1 cellular context compared by ENCODE assay signal in genomic region chr7:157138424-157139141, GRCh38.
TF ChIP-seq lines count a peak whose summit lies in the region.

TSS of gene UBE3C (plus strand) at chr7:157138926. CDS start at chr7:157139273, 347 bp downstream.

TF ChIP-seq in HepG2, 621 proteins besides CTCF, POLR2A, EP300 and RAD21 (continued from another document and continues in another):
- TF ChIP-seq RERE (CRISPR knock-in tag; IDR thresholded peaks at IDR 0.05; ENCODE audit: low read depth) = 0 out of 2 replicates have a peak, but pooled peaks have one; percentile 11
- no peak for TF ChIP-seq ZNF512B (CRISPR knock-in tag; IDR thresholded peaks at IDR 0.05; ENCODE audit: borderline replicate concordance)
- TF ChIP-seq KLF13 (CRISPR knock-in tag; IDR thresholded peaks at IDR 0.05) = no peak
- no peak for TF ChIP-seq NBN (conservative IDR thresholded peaks at IDR 0.05)
- TF ChIP-seq JUN (CRISPR knock-in tag; IDR thresholded peaks at IDR 0.05) = no peak
- TF ChIP-seq ZBTB3 (CRISPR knock-in tag; IDR thresholded peaks at IDR 0.05; ENCODE audit: borderline replicate concordance, low read depth) = no peak
- no peak for TF ChIP-seq TFE3 (CRISPR knock-in tag; IDR thresholded peaks at IDR 0.05)
- TF ChIP-seq JARID2 (CRISPR knock-in tag; IDR thresholded peaks at IDR 0.05; ENCODE audit: insufficient replicate concordance) = no peak
- TF ChIP-seq MED13 (CRISPR knock-in tag; IDR thresholded peaks at IDR 0.05) = peak; percentile 41; the same call in 1 of the 2 replicates
- TF ChIP-seq WIZ (CRISPR knock-in tag; IDR thresholded peaks at IDR 0.05) = no peak
- no peak for TF ChIP-seq MTF1 (CRISPR knock-in tag; IDR thresholded peaks at IDR 0.05)
- no peak; the same call in 1 of the 2 replicates for TF ChIP-seq ZNF704 (CRISPR knock-in tag; IDR thresholded peaks at IDR 0.05; ENCODE audit: borderline replicate concordance)
- TF ChIP-seq POLR2AphosphoS5 (IDR thresholded peaks at IDR 0.05; ENCODE audit: low read depth, low read length) = peak; percentile 73
- TF ChIP-seq RFX1 (IDR thresholded peaks at IDR 0.05) = no peak
- TF ChIP-seq ZSCAN31 (CRISPR knock-in tag; IDR thresholded peaks at IDR 0.05; ENCODE audit: low read depth) = 0 out of 2 replicates have a peak, but pooled peaks have one; percentile 36
- TF ChIP-seq ZNF800 (CRISPR knock-in tag; IDR thresholded peaks at IDR 0.05) = no peak
- TF ChIP-seq ZSCAN5A (CRISPR knock-in tag; IDR thresholded peaks at IDR 0.05; ENCODE audit: borderline replicate concordance) = no peak
- no peak for TF ChIP-seq ZNF337 (CRISPR knock-in tag; IDR thresholded peaks at IDR 0.05; ENCODE audit: borderline replicate concordance, low read depth)
- TF ChIP-seq ZNF670 (CRISPR knock-in tag; IDR thresholded peaks at IDR 0.05; ENCODE audit: borderline replicate concordance) = no peak; the same call in 1 of the 2 replicates
- no peak for TF ChIP-seq ZFYVE20 (CRISPR knock-in tag; IDR thresholded peaks at IDR 0.05; ENCODE audit: borderline replicate concordance, low read depth)
- TF ChIP-seq ZNF780A (CRISPR knock-in tag; IDR thresholded peaks at IDR 0.05) = no peak
- no peak for TF ChIP-seq ZBTB46 (CRISPR knock-in tag; IDR thresholded peaks at IDR 0.05; ENCODE audit: borderline replicate concordance)
- TF ChIP-seq ESRRA (CRISPR knock-in tag; IDR thresholded peaks at IDR 0.05; ENCODE audit: low read depth) = 0 out of 2 replicates have a peak, but pooled peaks have one; percentile 30
- no peak; the same call in 1 of the 2 replicates for TF ChIP-seq ZFP90 (CRISPR knock-in tag; IDR thresholded peaks at IDR 0.05; ENCODE audit: borderline replicate concordance)
- peak; percentile 60 for TF ChIP-seq SALL2 (CRISPR knock-in tag; IDR thresholded peaks at IDR 0.05)
- TF ChIP-seq ZUFSP (CRISPR knock-in tag; IDR thresholded peaks at IDR 0.05; ENCODE audit: borderline replicate concordance) = no peak
- TF ChIP-seq IRF9 (CRISPR knock-in tag; IDR thresholded peaks at IDR 0.05; ENCODE audit: borderline replicate concordance) = 0 out of 2 replicates have a peak, but pooled peaks have one; percentile 41
- TF ChIP-seq EZH2 (conservative IDR thresholded peaks at IDR 0.05; ENCODE audit: low read depth, low read length) = no peak
- peak; percentile 54; the same call in 1 of the 2 replicates for TF ChIP-seq ZSCAN20 (CRISPR knock-in tag; IDR thresholded peaks at IDR 0.05; ENCODE audit: borderline replicate concordance)
- TF ChIP-seq GFI1 (CRISPR knock-in tag; IDR thresholded peaks at IDR 0.05; ENCODE audit: borderline replicate concordance) = no peak; the same call in 1 of the 2 replicates
- peak; percentile 78; the same call in 1 of the 2 replicates for TF ChIP-seq BRF2 (CRISPR knock-in tag; IDR thresholded peaks at IDR 0.05)
- TF ChIP-seq MED1 (CRISPR knock-in tag; IDR thresholded peaks at IDR 0.05) = peak; percentile 29; the same call in 1 of the 2 replicates
- TF ChIP-seq SUZ12 (IDR thresholded peaks at IDR 0.05; ENCODE audit: low read depth, low read length) = no peak
- no peak for TF ChIP-seq PAX8 (CRISPR knock-in tag; IDR thresholded peaks at IDR 0.05; ENCODE audit: borderline replicate concordance)
- no peak for TF ChIP-seq ZNF75D (CRISPR knock-in tag; IDR thresholded peaks at IDR 0.05; ENCODE audit: borderline replicate concordance)
- no peak for TF ChIP-seq ZNF572 (CRISPR knock-in tag; IDR thresholded peaks at IDR 0.05)
- no peak for TF ChIP-seq ZBTB21 (CRISPR knock-in tag; IDR thresholded peaks at IDR 0.05)
